ENCODE assay signal across 25 cellular contexts in genomic region chr11:47251751-47252150, GRCh38.
"Had no signal": no experiment of that assay in that cellular context is flagged by ENCODE, and none has a peak within 500 bp of the region (broad histone marks: within the 10 kb centered on the region; RNA-seq: fewer than 3 reads in every experiment).

No MANE protein-coding gene starts in this region.

- H3K9me3 Mint-ChIP-seq: immature natural killer cell; naive B cell; natural killer cell; stimulated activated naive B cell treated with anti-CD40 and anti-IgM and Interleukin-4, amounts not matched to agents 10 μg/mL and 1 μg/mL and 100 μg/mL, for 72 hours had no signal

- H3K27me3 Mint-ChIP-seq: naive B cell; stimulated activated naive B cell treated with anti-CD40 and anti-IgM and Interleukin-4, amounts not matched to agents 10 μg/mL and 1 μg/mL and 100 μg/mL, for 72 hours had no signal

- DNase-seq: hypothalamus; immature natural killer cell; left colon; left lung; lower lobe of right lung; mammary epithelial cell; mesenchymal stem cell; naive B cell; natural killer cell; retina; right cardiac atrium; stimulated activated CD4-positive, alpha-beta T cell treated with anti-CD3 and anti-CD28 coated beads, Interleukin-12 subunit alpha, Interleukin-12 subunit beta, amount 100 ng/mL, for 4 hours; stimulated activated CD4-positive, alpha-beta T cell treated with anti-CD3 and anti-CD28 coated beads, Interleukin-15, amount 100 ng/mL, for 24 hours; stimulated activated CD4-positive, alpha-beta T cell treated with anti-CD3 and anti-CD28 coated beads, Interleukin-2, amount 100 ng/mL, for 24 hours; stimulated activated CD4-positive, alpha-beta T cell treated with anti-CD3 and anti-CD28 coated beads, Interleukin-4, amount 100 ng/mL, for 1 hour; stimulated activated naive B cell treated with anti-CD40 and anti-IgM and Interleukin-4, amounts not matched to agents 10 μg/mL and 1 μg/mL and 100 μg/mL, for 72 hours; stimulated activated naive CD8-positive, alpha-beta T cell treated with anti-CD3 and anti-CD28 coated beads, Interleukin-15, Interleukin-2, amounts not matched to agents 100 U/mL and 50 U/mL, for 24 hours; stomach; testis; thyroid gland; transverse colon; upper lobe of right lung had no signal

- H3K27ac Mint-ChIP-seq: naive B cell; natural killer cell; stimulated activated naive B cell treated with anti-CD40 and anti-IgM and Interleukin-4, amounts not matched to agents 10 μg/mL and 1 μg/mL and 100 μg/mL, for 72 hours had no signal

- H3K4me3 Mint-ChIP-seq: natural killer cell; stimulated activated naive B cell treated with anti-CD40 and anti-IgM and Interleukin-4, amounts not matched to agents 10 μg/mL and 1 μg/mL and 100 μg/mL, for 72 hours had no signal

- H3K36me3 Mint-ChIP-seq: immature natural killer cell, naive B cell, natural killer cell had no signal

- H3K27ac ChIP-seq: left lung, lower lobe of right lung, pancreas, prostate gland, skin epidermis, stomach, testis, thyroid gland, transverse colon, upper lobe of right lung had no signal
